8 cellular contexts compared by ENCODE assay signal in genomic region chr11:122754553-122755322, GRCh38.
DNase-seq lines count a peak whose midpoint lies in the region; ATAC-seq and TF ChIP-seq lines count a peak whose summit lies in the region.

No MANE protein-coding gene starts in this region.

- no peaks in the 10 kb centered on the region for H3K9me3 ChIP-seq in neutrophil

- H3K4me3 ChIP-seq in BJ (ENCODE audit: low read depth, low read length) (no peak overlapping the region), brain microvascular endothelial cell (ENCODE audit: low read depth, low read length) (no peak overlapping the region), neutrophil (ENCODE audit: low read depth in 1 of 2, low read length in 1 of 2) (no peak overlapping the region)

- H3K36me3 ChIP-seq in BJ (ENCODE audit: control insufficient read depth, insufficient read depth, low read length) (no peaks in the 10 kb centered on the region), brain microvascular endothelial cell (replicated peaks) (no peaks in the 10 kb centered on the region), neutrophil (no peaks in the 10 kb centered on the region)

- TF ChIP-seq CTCF in BJ (IDR thresholded peaks at IDR 0.05; ENCODE audit: insufficient read depth, low read depth, low read length) (peak; percentile 45), brain microvascular endothelial cell (IDR thresholded peaks at IDR 0.05; ENCODE audit: low read depth, low read length, missing control alignments) (peak; percentile 69), neutrophil (IDR thresholded peaks at IDR 0.05) (no peak)

- peaks cover 25 to 30% of the 10 kb centered on the region in 2 experiments for H3K4me1 ChIP-seq in neutrophil (ENCODE audit: control insufficient read depth in 1 of 2, insufficient read depth in 1 of 2, low read depth in 1 of 2, low read length in 1 of 2)

- H3K27me3 ChIP-seq in BJ (ENCODE audit: control insufficient read depth, insufficient read depth, low read length) (no peaks in the 10 kb centered on the region), brain microvascular endothelial cell (replicated peaks) (no peaks in the 10 kb centered on the region), neutrophil (no peaks in the 10 kb centered on the region)

- POLR2A ChIA-PET in BJ (lab: Charles Lee): no interaction called here

- DNase-seq in BJ (ENCODE audit: low read depth) (no peak), OCI-M1 (lab: John Stamatoyannopoulos, UW) (peak; percentile 19), brain microvascular endothelial cell (no peak), NCI-H1092 treated with DMSO at 0.1 percent for 48 hours (lab: John Stamatoyannopoulos, UW) (no peak)

- in situ Hi-C loops in brain microvascular endothelial cell (cut with HindIII; ENCODE audit: low pct_ligation_motif_present, low sequenced_read_pairs): no loop called here

- ATAC-seq in GM19372 (IDR thresholded peaks at IDR 0.05; ENCODE audit: low read depth, unreplicated experiment): peak; percentile 53
- ATAC-seq in GM21515 (IDR thresholded peaks at IDR 0.05; ENCODE audit: unreplicated experiment): no peak
- ATAC-seq in GM21825 (IDR thresholded peaks at IDR 0.05; ENCODE audit: unreplicated experiment): no peak

- CTCF ChIA-PET in BJ (lab: Yijun Ruan, JAX): interaction anchor here (0.5 to 2.2 kb wide), 11 partner anchors 8 to 126 kb away, joined by 3 to 12 read pairs (median 5); partner anchors contain the start of gene UBASH3B

- H3K27ac ChIP-seq in brain microvascular endothelial cell: no peak overlapping the region
- H3K27ac ChIP-seq in neutrophil: peak overlapping the region; percentile 85
